ENCODE assay signal across 21 cellular contexts in genomic region chr17:27360507-27360906, GRCh38.
"Had no signal": no experiment of that assay in that cellular context is flagged by ENCODE, and none has a peak within 500 bp of the region (broad histone marks: within the 10 kb centered on the region; RNA-seq: fewer than 3 reads in every experiment).

No MANE protein-coding gene starts in this region.

- H3K4me3 Mint-ChIP-seq: activated CD8-positive, alpha-beta memory T cell treated with anti-CD3 and anti-CD28 coated beads, Interleukin-2, amount 10 ng/mL, durations not matched to agents 7 days and 5 days; T-cell had no signal

- H3K9me3 ChIP-seq: colonic mucosa, tibial artery, uterus had no signal

- H3K36me3 ChIP-seq: brain microvascular endothelial cell, colonic mucosa, tibial artery, uterus had no signal

- H3K4me1 ChIP-seq: colonic mucosa had no signal

- H3K9me3 Mint-ChIP-seq: T-cell had no signal

- H3K27ac Mint-ChIP-seq: activated CD8-positive, alpha-beta memory T cell treated with anti-CD3 and anti-CD28 coated beads, Interleukin-2, amount 10 ng/mL, durations not matched to agents 7 days and 5 days; T-cell had no signal

- H3K27me3 ChIP-seq: brain microvascular endothelial cell, colonic mucosa, tibial artery, uterus had no signal

- H3K36me3 Mint-ChIP-seq: activated CD8-positive, alpha-beta memory T cell treated with anti-CD3 and anti-CD28 coated beads, Interleukin-2, amount 10 ng/mL, durations not matched to agents 7 days and 5 days; T-cell had no signal

- H3K4me3 ChIP-seq: colonic mucosa, lung, tibial artery, uterus had no signal

- ATAC-seq: activated CD8-positive, alpha-beta memory T cell treated with anti-CD3 and anti-CD28 coated beads, Interleukin-2, amount 10 ng/mL, durations not matched to agents 7 days and 5 days; left colon had no signal

- H3K27ac ChIP-seq: brain microvascular endothelial cell, colonic mucosa, tibial artery, uterus had no signal

- DNase-seq: activated CD4-positive, alpha-beta T cell treated with anti-CD3 and anti-CD28 coated beads for 1 hour; activated CD4-positive, alpha-beta T cell treated with anti-CD3 and anti-CD28 coated beads, Interleukin-2, amount 50 U/mL, for 4 hours; activated CD8-positive, alpha-beta memory T cell treated with anti-CD3 and anti-CD28 coated beads, Interleukin-2, amount 10 ng/mL, durations not matched to agents 7 days and 5 days; activated naive CD4-positive, alpha-beta T cell; brain microvascular endothelial cell; central memory CD4-positive, alpha-beta T cell; colonic mucosa; erythroblast; foreskin melanocyte; glutamatergic neuron; hippocampal formation; left colon; midbrain; retina; stimulated activated naive CD4-positive, alpha-beta T cell treated with Interleukin-2 at 50 U/mL for 16 hours; substantia nigra; T-cell; T-helper 9 cell; uterus had no signal
